Comparison of ENCODE assay signal across 2 cellular contexts in the genomic region with DNA sequence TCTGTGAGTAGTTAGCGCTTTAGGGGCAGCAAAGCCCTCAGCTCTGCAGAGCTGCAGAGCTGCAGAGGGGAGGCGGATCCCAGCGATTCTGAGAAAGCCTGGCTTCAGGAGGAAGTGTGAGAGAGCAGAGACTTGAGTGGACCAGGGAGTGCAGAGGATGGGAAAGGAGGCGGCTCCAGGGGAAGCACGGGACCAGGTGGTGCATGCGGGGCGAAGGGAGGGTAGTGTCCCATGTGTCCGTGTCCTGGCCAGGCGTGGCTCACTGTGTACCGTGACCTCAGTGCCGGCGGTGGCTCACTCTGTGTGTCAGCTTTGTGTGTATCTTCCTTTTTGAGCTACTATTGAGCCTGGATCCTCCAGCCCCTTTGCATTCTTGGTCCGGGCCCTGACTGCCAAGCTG.
TF ChIP-seq lines count a peak whose summit lies in the region.

No MANE protein-coding gene starts in this region.

TF ChIP-seq in liver, 16 proteins besides CTCF, POLR2A, EP300 and RAD21:
- no peak for TF ChIP-seq RXRA (IDR thresholded peaks at IDR 0.05)
- no peak for TF ChIP-seq YY1 (IDR thresholded peaks at IDR 0.05)
- TF ChIP-seq GABPA (IDR thresholded peaks at IDR 0.05 in 1 of 2, conservative IDR thresholded peaks at IDR 0.05 in 1 of 2), result no peak
TF ChIP-seq in liver: peak in this region for 0.

TF ChIP-seq in HepG2, 621 proteins besides CTCF, POLR2A, EP300 and RAD21:
- TF ChIP-seq NCOA5 (CRISPR knock-in tag; IDR thresholded peaks at IDR 0.05) (no peak), RBM22 (optimal IDR thresholded peaks at IDR 0.05; ENCODE audit: low read length) (no peak), NFE2L1 (CRISPR knock-in tag; IDR thresholded peaks at IDR 0.05; ENCODE audit: borderline replicate concordance) (no peak), ZFP62 (CRISPR knock-in tag; IDR thresholded peaks at IDR 0.05) (no peak), ARHGAP35 (CRISPR knock-in tag; IDR thresholded peaks at IDR 0.05; ENCODE audit: borderline replicate concordance) (no peak), CREB1 (IDR thresholded peaks at IDR 0.05) (no peak), CREB1 (CRISPR knock-in tag; IDR thresholded peaks at IDR 0.05) (no peak), MTF2 (CRISPR knock-in tag; IDR thresholded peaks at IDR 0.05; ENCODE audit: borderline replicate concordance) (no peak), ZNF335 (CRISPR knock-in tag; IDR thresholded peaks at IDR 0.05) (no peak), ELK4 (CRISPR knock-in tag; IDR thresholded peaks at IDR 0.05; ENCODE audit: borderline replicate concordance) (no peak), TFE3 (CRISPR knock-in tag; IDR thresholded peaks at IDR 0.05) (no peak), TGIF2 (CRISPR knock-in tag; IDR thresholded peaks at IDR 0.05) (no peak), BRD4 (CRISPR knock-in tag; IDR thresholded peaks at IDR 0.05) (no peak), BRF2 (CRISPR knock-in tag; IDR thresholded peaks at IDR 0.05) (no peak), NCOA2 (CRISPR knock-in tag; IDR thresholded peaks at IDR 0.05) (no peak), KMT2B (CRISPR knock-in tag; IDR thresholded peaks at IDR 0.05) (no peak)
- TF ChIP-seq, protein P1, sequence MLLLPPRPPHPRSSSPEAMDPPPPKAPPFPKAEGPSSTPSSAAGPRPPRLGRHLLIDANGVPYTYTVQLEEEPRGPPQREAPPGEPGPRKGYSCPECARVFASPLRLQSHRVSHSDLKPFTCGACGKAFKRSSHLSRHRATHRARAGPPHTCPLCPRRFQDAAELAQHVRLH (CRISPR knock-in tag; IDR thresholded peaks at IDR 0.05; ENCODE audit: borderline replicate concordance, low read depth), result no peak
